In the genomic region with DNA sequence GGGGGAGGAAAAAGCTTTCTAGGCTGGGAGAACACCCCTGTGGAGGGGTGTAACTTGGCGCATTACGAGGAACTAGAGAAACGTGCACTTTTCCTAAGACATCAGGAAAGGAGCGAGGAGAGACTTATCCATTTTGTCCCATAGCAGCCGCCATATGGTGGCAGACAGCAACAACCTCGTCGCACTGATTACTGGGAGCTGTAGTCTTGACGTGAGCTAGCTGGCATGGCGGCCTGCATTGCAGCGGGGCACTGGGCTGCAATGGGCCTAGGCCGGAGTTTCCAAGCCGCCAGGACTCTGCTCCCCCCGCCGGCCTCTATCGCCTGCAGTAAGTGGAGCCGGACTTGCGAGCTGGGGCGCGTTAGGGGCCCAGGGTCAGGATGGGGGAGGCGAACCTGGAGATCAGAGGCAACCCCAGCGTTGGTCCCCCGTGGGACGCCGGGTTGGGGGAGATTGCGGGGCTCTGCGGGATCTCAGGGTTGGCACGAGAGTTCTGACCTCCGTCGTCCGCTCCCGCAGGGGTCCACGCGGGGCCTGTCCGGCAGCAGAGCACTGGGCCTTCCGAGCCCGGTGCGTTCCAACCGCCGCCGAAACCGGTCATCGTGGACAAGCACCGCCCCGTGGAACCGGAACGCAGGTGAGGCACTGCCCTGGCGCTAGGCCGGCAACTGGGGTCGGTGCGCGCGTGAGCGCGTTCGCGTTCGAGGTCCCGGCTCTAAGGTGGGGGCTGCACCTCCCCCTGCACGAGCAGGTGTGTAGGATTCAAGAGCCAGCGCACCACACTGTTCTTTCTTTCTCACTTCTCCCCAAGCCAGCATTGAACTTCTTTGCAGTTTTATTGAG, we compare ENCODE assay signal across 8 cellular contexts. TPM values are rescaled to one million over a fixed set of nuclear protein-coding genes. Genes with fewer than 3 reads are reported as not detected.
DNase-seq lines count a peak whose midpoint lies in the region; ATAC-seq and TF ChIP-seq lines count a peak whose summit lies in the region.

Gene MRPL19 (plus strand): TSS at position 201 of the 843 bp plus-strand sequence. CDS start 25 bp downstream, at position 226.

- H3K4me1 Mint-ChIP-seq in glutamatergic neuron (ENCODE audit: low read depth, unreplicated experiment), result peaks cover 3% of the 10 kb centered on the region

- peaks cover 4% of the 10 kb centered on the region for H4K20me1 ChIP-seq in osteoblast (ENCODE audit: insufficient read depth, low read length)

- peak within 1 kb of the TSS; percentile 97 for H3K27ac Mint-ChIP-seq in activated naive CD4-positive, alpha-beta T cell treated with anti-CD3 and anti-CD28 coated beads, Interleukin-2, amount 50 U/mL, for 72 hours
- peak within 1 kb of the TSS; percentile 96 for H3K27ac Mint-ChIP-seq in glutamatergic neuron (ENCODE audit: unreplicated experiment)

- no peaks in the 10 kb centered on the region for H3K27me3 Mint-ChIP-seq in glutamatergic neuron (ENCODE audit: unreplicated experiment)

- TF ChIP-seq CTCF in GM10266 (IDR thresholded peaks at IDR 0.05; ENCODE audit: control insufficient read depth, insufficient read depth, low read depth, missing control alignments) (no peak), glutamatergic neuron (IDR thresholded peaks at IDR 0.05; ENCODE audit: partially characterized antibody, unreplicated experiment) (no peak), osteoblast (IDR thresholded peaks at IDR 0.05; ENCODE audit: extremely low read depth, low read depth, low read length) (no peak), testis (IDR thresholded peaks at IDR 0.05) (peak in 1 of 3 experiments; percentile 20)

- 0 to 1% methylated on average over 27 to 52 of the region's 60 CpGs for WGBS in testis, 2 donors

- peak within 1 kb of the TSS; percentile 98 for H2AFZ ChIP-seq in osteoblast (ENCODE audit: low read length)

- H3K4me3 ChIP-seq in osteoblast (ENCODE audit: insufficient read depth, low read length), result peak within 1 kb of the TSS; percentile 98
- H3K4me3 ChIP-seq in testis, result peak within 1 kb of the TSS; percentile 88 to 95

- peaks cover 23 to 25% of the 10 kb centered on the region in 2 donors for H3K36me3 Mint-ChIP-seq in activated naive CD4-positive, alpha-beta T cell treated with anti-CD3 and anti-CD28 coated beads, Interleukin-2, amount 50 U/mL, for 72 hours
- no peaks in the 10 kb centered on the region for H3K36me3 Mint-ChIP-seq in glutamatergic neuron (ENCODE audit: unreplicated experiment)

- H3K79me2 ChIP-seq in osteoblast (ENCODE audit: insufficient read depth, low read length), result peaks cover 25% of the 10 kb centered on the region

- peak within 1 kb of the TSS; percentile 71 for H3K27ac ChIP-seq in osteoblast (ENCODE audit: low read depth, low read length)
- peak within 1 kb of the TSS; percentile 80 to 82 for H3K27ac ChIP-seq in testis

- H3K27me3 ChIP-seq in osteoblast (ENCODE audit: insufficient read depth, low read length) (no peaks in the 10 kb centered on the region), testis (no peaks in the 10 kb centered on the region)

- ATAC-seq in HG02610 (IDR thresholded peaks at IDR 0.05; ENCODE audit: unreplicated experiment), result peak; percentile 96
- peak; percentile 94 to 97 for ATAC-seq in activated naive CD4-positive, alpha-beta T cell treated with anti-CD3 and anti-CD28 coated beads, Interleukin-2, amount 50 U/mL, for 72 hours

- H3K4me1 ChIP-seq in osteoblast (ENCODE audit: insufficient read depth, low read length) (peaks cover 9% of the 10 kb centered on the region), testis (no peaks in the 10 kb centered on the region)

- intact Hi-C loops in testis (cut with DNase I; ENCODE audit: low total_unique reads), result no loop called here

- H3K9me3 Mint-ChIP-seq in activated naive CD4-positive, alpha-beta T cell treated with anti-CD3 and anti-CD28 coated beads, Interleukin-2, amount 50 U/mL, for 72 hours, result no peaks in the 10 kb centered on the region
- peaks cover 2% of the 10 kb centered on the region for H3K9me3 Mint-ChIP-seq in glutamatergic neuron (ENCODE audit: unreplicated experiment)

- no peak for TF ChIP-seq POLR2A in testis (IDR thresholded peaks at IDR 0.05)

- peak within 1 kb of the TSS; percentile 97 for H3K4me3 Mint-ChIP-seq in glutamatergic neuron (ENCODE audit: unreplicated experiment)

- no peaks in the 10 kb centered on the region for H3K9me3 ChIP-seq in osteoblast (ENCODE audit: low read depth, low read length)
- H3K9me3 ChIP-seq in testis, result no peaks in the 10 kb centered on the region

- H3K36me3 ChIP-seq in osteoblast (ENCODE audit: insufficient read depth, low read length), result peaks cover 20% of the 10 kb centered on the region
- H3K36me3 ChIP-seq in testis (ENCODE audit: low read depth, missing control alignments), result no peaks in the 10 kb centered on the region

- peak within 1 kb of the TSS; percentile 87 for H3K4me2 ChIP-seq in osteoblast (ENCODE audit: insufficient read depth, low read length)

- DNase-seq in GM10266 (ENCODE audit: extremely low spot score), result peak; percentile 88
- DNase-seq in NCI-H1092 (lab: John Stamatoyannopoulos, UW), result peak; percentile 59
- peak; percentile 89 for DNase-seq in SKM-1 treated with dmso at 0.1 percent for 144 hours (lab: John Stamatoyannopoulos, UW; ENCODE audit: unreplicated experiment)
- peak; percentile 69 to 74 for DNase-seq in activated naive CD4-positive, alpha-beta T cell treated with anti-CD3 and anti-CD28 coated beads, Interleukin-2, amount 50 U/mL, for 72 hours (ENCODE audit: low spot score in 2 of 2)
- DNase-seq in glutamatergic neuron, result peak; percentile 75
- DNase-seq in osteoblast (ENCODE audit: insufficient read length, low spot score, missing footprints), result peak; percentile 96
- DNase-seq in testis, result peak; percentile 97

RNA-seq across cellular contexts. Expression of gene MRPL19, which starts in this region (rescaled TPM):
- 10 to 100 TPM; 39.2 to 56.4 TPM for total RNA-seq in activated naive CD4-positive, alpha-beta T cell treated with anti-CD3 and anti-CD28 coated beads, Interleukin-2, amount 50 U/mL, for 72 hours
- 44.6 TPM for total RNA-seq in glutamatergic neuron (ENCODE audit: unreplicated experiment)
- total RNA-seq in osteoblast, result 35.8 and 40.7 TPM in 2 replicates
- 10 to 100 TPM; 27.9 to 36.2 TPM for total RNA-seq in testis
- 27.3 TPM for polyA plus RNA-seq in testis (ENCODE audit: insufficient read depth, low read depth, low replicate concordance)

Comparison
In these comparisons a context has a peak if more than half of its experiments do, and no peak if none do; other contexts are left out.
1. Peak in every context shown above with its lines: DNase-seq, ATAC-seq, H3K4me3 ChIP-seq and H3K27ac ChIP-seq.